ENCODE assay signal across 28 cellular contexts in genomic region chr15:60681353-60681752, GRCh38.
"Had no signal": no experiment of that assay in that cellular context is flagged by ENCODE, and none has a peak within 500 bp of the region (broad histone marks: within the 10 kb centered on the region; RNA-seq: fewer than 3 reads in every experiment).

No MANE protein-coding gene starts in this region.

- H3K36me3 ChIP-seq: brain microvascular endothelial cell, Peyer's patch, SJSA1 had no signal

- H3K27ac ChIP-seq: brain microvascular endothelial cell, Peyer's patch, SJSA1, VCaP had no signal

- DNase-seq: activated B cell treated with CpG ODN at 0.5 μM for 24 hours; activated CD4-positive, alpha-beta memory T cell treated with anti-CD3 and anti-CD28 coated beads for 36 hours; activated CD4-positive, alpha-beta T cell treated with anti-CD3 and anti-CD28 coated beads for 4 hours; activated CD4-positive, alpha-beta T cell treated with anti-CD3 and anti-CD28 coated beads, Interleukin-2, amount 50 U/mL, for 1 hour; activated CD4-positive, CD25-positive, alpha-beta regulatory T cell treated with anti-CD3 and anti-CD28 coated beads, Interleukin-2, amount 50 U/mL, for 72 hours; activated CD8-positive, alpha-beta memory T cell treated with anti-CD3 and anti-CD28 coated beads, Interleukin-2, amount 50 U/mL, for 4 hours; activated gamma-delta T cell treated with Interleukin-2 at 50 U/mL for 16 hours; activated naive CD4-positive, alpha-beta T cell treated with anti-CD3 and anti-CD28 coated beads for 36 hours; activated T-cell treated with anti-CD3 and anti-CD28 coated beads for 4 hours; activated T-cell treated with anti-CD3 and anti-CD28 coated beads, Interleukin-2, amount 50 U/mL, for 4 hours; anterior cingulate cortex; central memory CD4-positive, alpha-beta T cell; NCI-H1092 treated with DMSO at 0.1 percent for 48 hours; NCI-H1417; NCI-H146; NCI-H187; NCI-H2029 treated with DMSO at 0.1 percent for 48 hours; NCI-H226; NCI-H524 treated with DMSO at 0.1 percent for 48 hours; NK-92 treated with Interleukin-12 subunit alpha and Interleukin-12 subunit beta, amount 100 ng/mL, for 24 hours; PC-3; Peyer's patch; RPMI8226; SHP77 treated with DMSO at 0.1 percent for 48 hours; SK-N-SH had no signal

- H3K27me3 ChIP-seq: brain microvascular endothelial cell, Peyer's patch, SJSA1 had no signal

- H3K4me1 ChIP-seq: SJSA1 had no signal

- H3K4me3 ChIP-seq: Peyer's patch, SJSA1 had no signal

- H3K9me3 ChIP-seq: Peyer's patch, SJSA1, SK-N-SH had no signal

- H3K4me2 ChIP-seq: SK-N-SH had no signal

- H3K9ac ChIP-seq: SK-N-SH had no signal

- ATAC-seq: activated T-cell treated with anti-CD3 and anti-CD28 coated beads, Interleukin-2, amount 50 U/mL, for 4 hours; PC-3 had no signal
